In the genomic region with DNA sequence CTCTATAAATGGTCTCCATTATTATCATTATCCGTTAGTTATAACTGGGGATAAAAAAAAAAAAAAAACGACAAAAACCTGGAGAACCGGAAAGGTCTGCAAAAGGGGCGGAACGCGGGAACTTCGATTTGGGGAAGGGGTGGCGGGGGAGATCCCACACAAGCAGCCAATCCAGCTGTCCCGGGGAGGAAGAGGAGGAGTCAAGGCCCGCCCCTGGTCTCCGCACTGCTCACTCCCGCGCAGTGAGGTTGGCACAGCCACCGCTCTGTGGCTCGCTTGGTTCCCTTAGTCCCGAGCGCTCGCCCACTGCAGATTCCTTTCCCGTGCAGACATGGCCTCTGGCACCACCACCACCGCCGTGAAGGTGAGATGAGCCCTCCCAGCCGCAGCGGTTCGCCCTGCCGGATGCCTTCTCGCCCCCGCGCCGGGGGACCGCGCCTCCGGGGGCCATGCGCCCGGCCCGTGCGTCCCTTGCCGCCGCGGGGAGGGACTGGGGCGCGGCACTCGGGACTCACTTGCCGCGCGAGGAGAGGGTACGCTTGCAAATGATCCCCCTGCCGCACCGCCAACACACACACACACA, we compare ENCODE assay signal across 1 cellular context.
TF ChIP-seq lines count a peak whose summit lies in the region.

TSS of gene MTAP (plus strand) at position 219 of the 583 bp plus-strand sequence. CDS start at position 332, 113 bp downstream.

TF ChIP-seq in IMR-90, 13 proteins besides CTCF, POLR2A, EP300 and RAD21 (continued from another document):
- TF ChIP-seq CEBPB (IDR thresholded peaks at IDR 0.05; ENCODE audit: low read depth, low read length) = no peak
